2 cellular contexts compared by ENCODE assay signal in the genomic region with DNA sequence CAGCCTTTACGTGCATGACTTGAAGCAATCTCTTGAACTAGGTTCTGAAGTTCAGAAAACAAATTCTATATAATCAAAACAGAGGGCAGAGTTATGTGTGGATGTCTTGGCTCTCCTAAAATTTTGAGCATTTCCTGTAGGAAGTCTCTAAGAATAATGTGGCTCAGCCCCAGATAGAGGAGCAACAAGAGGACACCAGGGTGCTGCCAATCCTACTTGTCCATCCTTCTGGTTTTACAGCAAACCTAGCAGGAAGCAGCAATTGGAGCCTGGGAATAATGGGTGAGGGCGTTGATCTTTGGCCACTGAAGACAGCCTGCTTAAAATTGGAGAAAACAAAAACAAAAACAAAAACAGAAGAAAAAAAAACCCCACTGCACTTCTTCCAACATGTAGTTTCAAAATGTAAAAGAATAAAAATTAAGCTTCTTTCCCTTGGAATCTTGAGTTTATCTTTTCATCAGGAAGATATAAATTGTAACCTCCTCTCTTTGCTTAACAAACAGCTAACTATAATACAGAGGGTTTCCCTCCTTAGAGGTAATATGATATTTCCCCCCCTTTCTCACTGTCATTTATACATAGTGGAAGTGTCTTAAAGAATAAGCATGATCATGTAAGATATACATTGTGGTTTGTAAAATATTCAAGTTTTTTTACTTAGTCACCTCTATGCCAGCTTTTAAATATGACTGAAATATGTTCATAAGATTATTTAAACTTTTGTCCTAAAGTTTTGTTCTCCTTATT.
TF ChIP-seq lines count a peak whose summit lies in the region.

No MANE protein-coding gene starts in this region.

TF ChIP-seq in GM23338, 12 proteins besides CTCF, POLR2A, EP300 and RAD21:
- TF ChIP-seq, protein P1, sequence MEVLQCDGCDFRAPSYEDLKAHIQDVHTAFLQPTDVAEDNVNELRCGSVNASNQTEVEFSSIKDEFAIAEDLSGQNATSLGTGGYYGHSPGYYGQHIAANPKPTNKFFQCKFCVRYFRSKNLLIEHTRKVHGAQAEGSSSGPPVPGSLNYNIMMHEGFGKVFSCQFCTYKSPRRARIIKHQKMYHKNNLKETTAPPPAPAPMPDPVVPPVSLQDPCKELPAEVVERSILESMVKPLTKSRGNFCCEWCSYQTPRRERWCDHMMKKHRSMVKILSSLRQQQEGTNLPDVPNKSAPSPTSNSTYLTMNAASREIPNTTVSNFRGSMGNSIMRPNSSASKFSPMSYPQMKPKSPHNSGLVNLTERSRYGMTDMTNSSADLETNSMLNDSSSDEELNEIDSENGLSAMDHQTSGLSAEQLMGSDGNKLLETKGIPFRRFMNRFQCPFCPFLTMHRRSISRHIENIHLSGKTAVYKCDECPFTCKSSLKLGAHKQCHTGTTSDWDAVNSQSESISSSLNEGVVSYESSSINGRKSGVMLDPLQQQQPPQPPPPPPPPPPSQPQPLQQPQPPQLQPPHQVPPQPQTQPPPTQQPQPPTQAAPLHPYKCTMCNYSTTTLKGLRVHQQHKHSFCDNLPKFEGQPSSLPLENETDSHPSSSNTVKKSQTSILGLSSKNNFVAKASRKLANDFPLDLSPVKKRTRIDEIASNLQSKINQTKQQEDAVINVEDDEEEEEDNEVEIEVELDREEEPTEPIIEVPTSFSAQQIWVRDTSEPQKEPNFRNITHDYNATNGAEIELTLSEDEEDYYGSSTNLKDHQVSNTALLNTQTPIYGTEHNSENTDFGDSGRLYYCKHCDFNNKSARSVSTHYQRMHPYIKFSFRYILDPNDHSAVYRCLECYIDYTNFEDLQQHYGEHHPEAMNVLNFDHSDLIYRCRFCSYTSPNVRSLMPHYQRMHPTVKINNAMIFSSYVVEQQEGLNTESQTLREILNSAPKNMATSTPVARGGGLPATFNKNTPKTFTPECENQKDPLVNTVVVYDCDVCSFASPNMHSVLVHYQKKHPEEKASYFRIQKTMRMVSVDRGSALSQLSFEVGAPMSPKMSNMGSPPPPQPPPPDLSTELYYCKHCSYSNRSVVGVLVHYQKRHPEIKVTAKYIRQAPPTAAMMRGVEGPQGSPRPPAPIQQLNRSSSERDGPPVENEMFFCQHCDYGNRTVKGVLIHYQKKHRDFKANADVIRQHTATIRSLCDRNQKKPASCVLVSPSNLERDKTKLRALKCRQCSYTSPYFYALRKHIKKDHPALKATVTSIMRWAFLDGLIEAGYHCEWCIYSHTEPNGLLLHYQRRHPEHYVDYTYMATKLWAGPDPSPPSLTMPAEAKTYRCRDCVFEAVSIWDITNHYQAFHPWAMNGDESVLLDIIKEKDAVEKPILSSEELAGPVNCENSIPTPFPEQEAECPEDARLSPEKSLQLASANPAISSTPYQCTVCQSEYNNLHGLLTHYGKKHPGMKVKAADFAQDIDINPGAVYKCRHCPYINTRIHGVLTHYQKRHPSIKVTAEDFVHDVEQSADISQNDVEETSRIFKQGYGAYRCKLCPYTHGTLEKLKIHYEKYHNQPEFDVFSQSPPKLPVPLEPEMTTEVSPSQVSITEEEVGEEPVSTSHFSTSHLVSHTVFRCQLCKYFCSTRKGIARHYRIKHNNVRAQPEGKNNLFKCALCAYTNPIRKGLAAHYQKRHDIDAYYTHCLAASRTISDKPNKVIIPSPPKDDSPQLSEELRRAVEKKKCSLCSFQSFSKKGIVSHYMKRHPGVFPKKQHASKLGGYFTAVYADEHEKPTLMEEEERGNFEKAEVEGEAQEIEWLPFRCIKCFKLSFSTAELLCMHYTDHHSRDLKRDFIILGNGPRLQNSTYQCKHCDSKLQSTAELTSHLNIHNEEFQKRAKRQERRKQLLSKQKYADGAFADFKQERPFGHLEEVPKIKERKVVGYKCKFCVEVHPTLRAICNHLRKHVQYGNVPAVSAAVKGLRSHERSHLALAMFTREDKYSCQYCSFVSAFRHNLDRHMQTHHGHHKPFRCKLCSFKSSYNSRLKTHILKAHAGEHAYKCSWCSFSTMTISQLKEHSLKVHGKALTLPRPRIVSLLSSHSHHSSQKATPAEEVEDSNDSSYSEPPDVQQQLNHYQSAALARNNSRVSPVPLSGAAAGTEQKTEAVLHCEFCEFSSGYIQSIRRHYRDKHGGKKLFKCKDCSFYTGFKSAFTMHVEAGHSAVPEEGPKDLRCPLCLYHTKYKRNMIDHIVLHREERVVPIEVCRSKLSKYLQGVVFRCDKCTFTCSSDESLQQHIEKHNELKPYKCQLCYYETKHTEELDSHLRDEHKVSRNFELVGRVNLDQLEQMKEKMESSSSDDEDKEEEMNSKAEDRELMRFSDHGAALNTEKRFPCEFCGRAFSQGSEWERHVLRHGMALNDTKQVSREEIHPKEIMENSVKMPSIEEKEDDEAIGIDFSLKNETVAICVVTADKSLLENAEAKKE (CRISPR knock-in tag; IDR thresholded peaks at IDR 0.05): 0 out of 2 replicates have a peak, but pooled peaks have one; percentile 38
- no peak for TF ChIP-seq EZH2phosphoT487 (IDR thresholded peaks at IDR 0.05; ENCODE audit: unreplicated experiment)

TF ChIP-seq in SK-N-SH treated with all-trans-retinoic acid at 6 μM for 48 hours, 23 proteins besides CTCF, POLR2A, EP300 and RAD21:
- TF ChIP-seq, protein P2, sequence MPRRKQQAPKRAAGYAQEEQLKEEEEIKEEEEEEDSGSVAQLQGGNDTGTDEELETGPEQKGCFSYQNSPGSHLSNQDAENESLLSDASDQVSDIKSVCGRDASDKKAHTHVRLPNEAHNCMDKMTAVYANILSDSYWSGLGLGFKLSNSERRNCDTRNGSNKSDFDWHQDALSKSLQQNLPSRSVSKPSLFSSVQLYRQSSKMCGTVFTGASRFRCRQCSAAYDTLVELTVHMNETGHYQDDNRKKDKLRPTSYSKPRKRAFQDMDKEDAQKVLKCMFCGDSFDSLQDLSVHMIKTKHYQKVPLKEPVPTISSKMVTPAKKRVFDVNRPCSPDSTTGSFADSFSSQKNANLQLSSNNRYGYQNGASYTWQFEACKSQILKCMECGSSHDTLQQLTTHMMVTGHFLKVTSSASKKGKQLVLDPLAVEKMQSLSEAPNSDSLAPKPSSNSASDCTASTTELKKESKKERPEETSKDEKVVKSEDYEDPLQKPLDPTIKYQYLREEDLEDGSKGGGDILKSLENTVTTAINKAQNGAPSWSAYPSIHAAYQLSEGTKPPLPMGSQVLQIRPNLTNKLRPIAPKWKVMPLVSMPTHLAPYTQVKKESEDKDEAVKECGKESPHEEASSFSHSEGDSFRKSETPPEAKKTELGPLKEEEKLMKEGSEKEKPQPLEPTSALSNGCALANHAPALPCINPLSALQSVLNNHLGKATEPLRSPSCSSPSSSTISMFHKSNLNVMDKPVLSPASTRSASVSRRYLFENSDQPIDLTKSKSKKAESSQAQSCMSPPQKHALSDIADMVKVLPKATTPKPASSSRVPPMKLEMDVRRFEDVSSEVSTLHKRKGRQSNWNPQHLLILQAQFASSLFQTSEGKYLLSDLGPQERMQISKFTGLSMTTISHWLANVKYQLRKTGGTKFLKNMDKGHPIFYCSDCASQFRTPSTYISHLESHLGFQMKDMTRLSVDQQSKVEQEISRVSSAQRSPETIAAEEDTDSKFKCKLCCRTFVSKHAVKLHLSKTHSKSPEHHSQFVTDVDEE (CRISPR knock-in tag; IDR thresholded peaks at IDR 0.05): 0 out of 2 replicates have a peak, but pooled peaks have one; percentile 61
- TF ChIP-seq ISL1 (CRISPR knock-in tag; IDR thresholded peaks at IDR 0.05) (0 out of 2 replicates have a peak, but pooled peaks have one; percentile 6), ZFP30 (CRISPR knock-in tag; IDR thresholded peaks at IDR 0.05) (no peak), TOX (CRISPR knock-in tag; IDR thresholded peaks at IDR 0.05; ENCODE audit: borderline replicate concordance) (peak; percentile 83), ZFP3 (CRISPR knock-in tag; IDR thresholded peaks at IDR 0.05) (0 out of 2 replicates have a peak, but pooled peaks have one; percentile 21)
